28 cellular contexts compared by ENCODE assay signal in the genomic region with DNA sequence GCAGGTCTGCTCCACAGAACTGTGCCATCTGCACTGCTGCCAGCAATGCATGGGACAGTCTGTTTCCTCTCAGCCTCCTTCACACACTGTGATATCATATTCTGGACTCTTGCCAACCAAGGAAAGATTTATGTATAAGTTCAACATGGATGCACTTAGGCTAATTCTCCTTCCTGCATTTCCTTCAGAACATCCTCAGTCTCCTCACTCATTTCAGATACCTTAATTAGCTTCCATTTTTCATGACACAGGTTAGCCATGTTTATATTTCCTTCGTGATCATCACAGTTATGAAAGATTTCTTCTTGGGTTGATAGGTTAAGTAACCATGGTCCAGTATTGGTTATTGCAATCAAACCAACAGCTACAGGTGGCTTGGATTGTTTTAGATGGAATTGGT. TPM values are rescaled to one million over a fixed set of nuclear protein-coding genes. Genes with fewer than 3 reads are reported as not detected.
DNase-seq lines count a peak whose midpoint lies in the region; ATAC-seq, FAIRE-seq and TF ChIP-seq lines count a peak whose summit lies in the region.
"Had no signal": no experiment of that assay in that cellular context is flagged by ENCODE, and none has a peak within 500 bp of the region (broad histone marks: within the 10 kb centered on the region; RNA-seq: fewer than 3 reads in every experiment).

No MANE protein-coding gene starts in this region.

- TF ChIP-seq RAD21 in K562 (CRISPR knock-in tag; conservative IDR thresholded peaks at IDR 0.05 in 1 of 2, IDR thresholded peaks at IDR 0.05 in 1 of 2) = no peak

- FAIRE-seq in K562 (lab: Jason Lieb, UNC) = peak; percentile 44

- CTCF ChIA-PET in K562 (lab: Yijun Ruan, JAX; ENCODE audit: low intra/inter-chr PET ratio) = interaction anchor here (0.6 kb wide), 1 partner anchor 364 kb away, joined by 4 read pairs; no protein-coding TSS in a partner anchor

- intact Hi-C loops in K562 (cut with micrococcal nuclease) = no loop called here

- no peak for TF ChIP-seq POLR2A in K562 (conservative IDR thresholded peaks at IDR 0.05)

- no peak for TF ChIP-seq EP300 in K562 (IDR thresholded peaks at IDR 0.05; ENCODE audit: low read length)

- 0% methylated on average over 1 of the region's 1 CpG for WGBS in K562 (ENCODE audit: insufficient coverage, low coverage, missing lambda C conversion rate)
- 52% methylated on average over 1 of the region's 1 CpG for WGBS in thymus

- DNase-seq in NCI-H2227 (lab: John Stamatoyannopoulos, UW; ENCODE audit: unreplicated experiment) (peak; percentile 21), NCI-H2227 treated with DMSO at 0.1 percent for 48 hours (lab: John Stamatoyannopoulos, UW) (no peak), NCI-H2029 (lab: John Stamatoyannopoulos, UW) (peak; percentile 56), K562 (ENCODE audit: extremely low read depth in 1 of 4, low spot score in 3 of 4) (peak in 1 of 4 experiments; percentile 51), NCI-H345 (lab: John Stamatoyannopoulos, UW) (no peak)
- DNase-seq in effector CD4-positive, alpha-beta T cell = no peak
- DNase-seq: ACHN; activated CD4-positive, alpha-beta T cell treated with anti-CD3 and anti-CD28 coated beads for 48 hours; activated CD8-positive, alpha-beta memory T cell treated with anti-CD3 and anti-CD28 coated beads, Interleukin-2, amount 50 U/mL, for 4 hours; activated effector memory CD4-positive, alpha-beta T cell treated with Interleukin-2 at 50 U/mL for 16 hours; adrenal gland; CD4-positive, alpha-beta T cell; effector CD8-positive, alpha-beta T cell; esophagus squamous epithelium; KBM-7; mucosa of descending colon; NCI-H1092; NCI-H524 treated with DMSO at 0.1 percent for 48 hours; right cardiac atrium; stimulated activated CD4-positive, alpha-beta T cell treated with anti-CD3 and anti-CD28 coated beads, Interleukin-15, amount 100 ng/mL, for 24 hours; stimulated activated naive B cell treated with anti-CD40 and anti-IgM and Interleukin-4, amounts not matched to agents 10 μg/mL and 1 μg/mL and 100 μg/mL, for 72 hours; trophoblast cell had no signal

- H2AFZ ChIP-seq in K562 (ENCODE audit: low read depth, low read length) = no peak overlapping the region

- no peaks in the 10 kb centered on the region for H3K9me1 ChIP-seq in K562 (ENCODE audit: control insufficient read depth, insufficient read depth, low read length)

- TF ChIP-seq CTCF in K562 (IDR thresholded peaks at IDR 0.05 in 2 of 3, conservative IDR thresholded peaks at IDR 0.05 in 1 of 3; ENCODE audit: insufficient read depth in 2 of 3, low read depth in 1 of 3, low read length in 3 of 3) = no peak

- H3K36me3 ChIP-seq in K562 (ENCODE audit: control insufficient read depth, insufficient read depth, low read length) (no peaks in the 10 kb centered on the region), thymus (ENCODE audit: control insufficient read depth, insufficient read depth) (no peaks in the 10 kb centered on the region)
- H3K36me3 ChIP-seq: adrenal gland, cardiac muscle cell, esophagus squamous epithelium, HAP-1, Peyer's patch had no signal

- H3K4me1 ChIP-seq in K562 (replicated peaks in 1 of 2; ENCODE audit: control insufficient read depth in 2 of 2, insufficient read depth in 2 of 2, low read length in 2 of 2) = peaks cover 30 to 31% of the 10 kb centered on the region in 2 experiments; a peak in 4 of 5 replicates
- peaks cover 52% of the 10 kb centered on the region for H3K4me1 ChIP-seq in thymus (ENCODE audit: control insufficient read depth, insufficient read depth, low read length)

- no peaks in the 10 kb centered on the region for H3K27me3 ChIP-seq in K562 (ENCODE audit: control insufficient read depth in 2 of 2, insufficient read depth in 2 of 2, low read length in 2 of 2)
- no peaks in the 10 kb centered on the region for H3K27me3 ChIP-seq in thymus (ENCODE audit: control insufficient read depth, insufficient read depth)
- H3K27me3 ChIP-seq: adrenal gland, cardiac muscle cell, esophagus squamous epithelium, Peyer's patch had no signal

- ATAC-seq in K562 = peak; percentile 19; the same call in 1 of the 3 replicates
- no peak for ATAC-seq in GM18867 (IDR thresholded peaks at IDR 0.05; ENCODE audit: unreplicated experiment)
- ATAC-seq: left lobe of liver, mucosa of descending colon, right cardiac atrium had no signal

- BruUV-seq in K562 (replicated peaks; lab: Mats Ljungman, UMichigan) = no TSS peak

- H4K20me1 ChIP-seq in K562 (replicated peaks; ENCODE audit: control insufficient read depth, insufficient read depth, low read length) = no peaks in the 10 kb centered on the region

- POLR2A ChIA-PET in K562 (lab: Yijun Ruan, JAX) = interaction anchor here (0.8 to 1.4 kb wide), 2 partner anchors 35 to 39 kb away, joined by 3 to 4 read pairs; no protein-coding TSS in a partner anchor

- in situ Hi-C loops in K562 (cut with MboI) = loop anchor here (5.0 kb wide), 1 partner anchor 34 kb away; no protein-coding TSS in a partner anchor

- H3K9me3 ChIP-seq in K562 (replicated peaks; ENCODE audit: control insufficient read depth, insufficient read depth, low read depth, low read length) (peaks cover 2% of the 10 kb centered on the region; the same call in 1 of the 2 replicates), thymus (ENCODE audit: control insufficient read depth) (no peaks in the 10 kb centered on the region)
- H3K9me3 ChIP-seq: adrenal gland, esophagus squamous epithelium, HAP-1, mucosa of descending colon, Peyer's patch had no signal

- no peaks in the 10 kb centered on the region for H3K79me2 ChIP-seq in K562 (ENCODE audit: control insufficient read depth, insufficient read depth, low read length)

- H3K9ac ChIP-seq in K562 (ENCODE audit: insufficient read depth in 1 of 2, low read depth in 2 of 2, low read length in 2 of 2) = no peak overlapping the region

- H3K4me2 ChIP-seq in K562 (ENCODE audit: insufficient read depth, low read length) = no peak overlapping the region

- H3K27ac ChIP-seq in K562 (ENCODE audit: extremely low read depth, low read depth, low read length) (no peak overlapping the region), thymus (ENCODE audit: low read depth) (peak overlapping the region; percentile 33)
- H3K27ac ChIP-seq: adrenal gland, cardiac muscle cell, esophagus squamous epithelium, Peyer's patch had no signal

- H3K4me3 ChIP-seq in K562 (no peak overlapping the region), thymus (ENCODE audit: low read length) (no peak overlapping the region)
- H3K4me3 ChIP-seq: adrenal gland, cardiac muscle cell, esophagus squamous epithelium, HAP-1, mucosa of descending colon, Peyer's patch had no signal

TF ChIP-seq in K562, 482 proteins besides CTCF, POLR2A, EP300 and RAD21 (continues in another document):
- TF ChIP-seq RNF2 (IDR thresholded peaks at IDR 0.05) (no peak), GABPA (tag; conservative IDR thresholded peaks at IDR 0.05; ENCODE audit: low read depth) (no peak), DIDO1 (tag; IDR thresholded peaks at IDR 0.05; ENCODE audit: low read depth) (peak; percentile 35; the same call in 1 of the 2 replicates), ZNF134 (CRISPR knock-in tag; conservative IDR thresholded peaks at IDR 0.05) (peak; percentile 67), NFXL1 (CRISPR knock-in tag; IDR thresholded peaks at IDR 0.05) (0 out of 2 replicates have a peak, but pooled peaks have one; percentile 51), CXXC5 (CRISPR knock-in tag; IDR thresholded peaks at IDR 0.05) (peak; percentile 59; the same call in 1 of the 2 replicates), NR2C1 (IDR thresholded peaks at IDR 0.05) (no peak), NR2C1 (tag; IDR thresholded peaks at IDR 0.05) (peak; percentile 90), FOXJ2 (tag; IDR thresholded peaks at IDR 0.05) (0 out of 2 replicates have a peak, but pooled peaks have one; percentile 19), MCM2 (IDR thresholded peaks at IDR 0.05; ENCODE audit: low read depth) (no peak)
- TF ChIP-seq, protein P1, sequence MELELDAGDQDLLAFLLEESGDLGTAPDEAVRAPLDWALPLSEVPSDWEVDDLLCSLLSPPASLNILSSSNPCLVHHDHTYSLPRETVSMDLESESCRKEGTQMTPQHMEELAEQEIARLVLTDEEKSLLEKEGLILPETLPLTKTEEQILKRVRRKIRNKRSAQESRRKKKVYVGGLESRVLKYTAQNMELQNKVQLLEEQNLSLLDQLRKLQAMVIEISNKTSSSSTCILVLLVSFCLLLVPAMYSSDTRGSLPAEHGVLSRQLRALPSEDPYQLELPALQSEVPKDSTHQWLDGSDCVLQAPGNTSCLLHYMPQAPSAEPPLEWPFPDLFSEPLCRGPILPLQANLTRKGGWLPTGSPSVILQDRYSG (tag; conservative IDR thresholded peaks at IDR 0.05; ENCODE audit: low read depth) = peak; percentile 95
- TF ChIP-seq, protein P2, sequence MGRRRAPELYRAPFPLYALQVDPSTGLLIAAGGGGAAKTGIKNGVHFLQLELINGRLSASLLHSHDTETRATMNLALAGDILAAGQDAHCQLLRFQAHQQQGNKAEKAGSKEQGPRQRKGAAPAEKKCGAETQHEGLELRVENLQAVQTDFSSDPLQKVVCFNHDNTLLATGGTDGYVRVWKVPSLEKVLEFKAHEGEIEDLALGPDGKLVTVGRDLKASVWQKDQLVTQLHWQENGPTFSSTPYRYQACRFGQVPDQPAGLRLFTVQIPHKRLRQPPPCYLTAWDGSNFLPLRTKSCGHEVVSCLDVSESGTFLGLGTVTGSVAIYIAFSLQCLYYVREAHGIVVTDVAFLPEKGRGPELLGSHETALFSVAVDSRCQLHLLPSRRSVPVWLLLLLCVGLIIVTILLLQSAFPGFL (CRISPR knock-in tag; IDR thresholded peaks at IDR 0.05) = no peak

RNA-seq across cellular contexts. Expression of a gene that starts 46.4 kb away (rescaled TPM):
- total RNA-seq in K562 (2011; cell fraction: chromatin; rRNA removed; ENCODE audit: low replicate concordance) = 77.6 and 145 TPM in 2 replicates
- 121 and 123 TPM in 2 replicates for total RNA-seq in K562 (2011; cell fraction: nucleolus; rRNA removed)
- total RNA-seq in K562 (2011; cell fraction: nucleoplasm; rRNA removed) = 99.0 and 108 TPM in 2 replicates
- total RNA-seq in K562 (2014; rRNA removed) = 19.9 and 27.1 TPM in 2 replicates
- 10.5 and 12.2 TPM in 2 replicates for total RNA-seq in K562 (2014; rRNA removed; fragmentation: Illumina TruSeq; extraction: Trizol)
- 10.0 and 11.1 TPM in 2 replicates for total RNA-seq in K562 (2015; rRNA removed; fragmentation: Illumina TruSeq; extraction: Trizol)
- 42.9 and 44.6 TPM in 2 replicates for total RNA-seq in K562 (2021)
- 11.2 and 19.0 TPM in 2 replicates for polyA plus RNA-seq in K562 (2011; rRNA removed)
- 17.3 and 19.2 TPM in 2 replicates for polyA plus RNA-seq in K562 (2011; cell fraction: cytosol; rRNA removed)
- 47.9 and 67.4 TPM in 2 replicates for polyA plus RNA-seq in K562 (2011; cell fraction: nucleus; rRNA removed)
- 25.5 and 32.6 TPM in 2 replicates for polyA plus RNA-seq in K562 (2012)
- polyA plus RNA-seq in K562 (2014; fragmentation: Illumina TruSeq; extraction: Trizol) = 16.0 and 19.8 TPM in 2 replicates
- 1 to 10 TPM; 1.4 to 1.6 TPM for polyA plus RNA-seq in K562 (2014; fragmentation: Nextera tagmentation; extraction: Ambion mirVana)
- polyA plus RNA-seq in K562 (2014; rRNA removed) = 19.3 and 20.2 TPM in 2 replicates
- polyA minus RNA-seq in K562 (2011; rRNA and poly(A)+ RNA removed) = 16.3 and 21.0 TPM in 2 replicates
- 26.3 and 45.5 TPM in 2 replicates for polyA minus RNA-seq in K562 (2011; cell fraction: cytosol; rRNA and poly(A)+ RNA removed)
- 27.9 and 41.7 TPM in 2 replicates for polyA minus RNA-seq in K562 (2011; cell fraction: nucleus; rRNA and poly(A)+ RNA removed)
- polyA plus RNA-seq in thymus = 65.9 TPM

Comparison
In these comparisons a context has a peak if more than half of its experiments do, and no peak if none do; other contexts are left out.
1. DNase-seq: peak in NCI-H2227 (single experiment) and NCI-H2029 (single experiment); none in NCI-H2227 treated with DMSO at 0.1 percent for 48 hours (single experiment), NCI-H345 (single experiment) and effector CD4-positive, alpha-beta T cell (single experiment).